In genomic region chr11:128555606-128556005, GRCh38 we compare ENCODE assay signal across 11 cellular contexts. TPM values are rescaled to one million over a fixed set of nuclear protein-coding genes. Genes with fewer than 3 reads are reported as not detected.
DNase-seq lines count a peak whose midpoint lies in the region; ATAC-seq and TF ChIP-seq lines count a peak whose summit lies in the region.
"Had no signal": no experiment of that assay in that cellular context is flagged by ENCODE, and none has a peak within 500 bp of the region (broad histone marks: within the 10 kb centered on the region; RNA-seq: fewer than 3 reads in every experiment).

No MANE protein-coding gene starts in this region.

- no peak overlapping the region for H3K9ac ChIP-seq in subcutaneous abdominal adipose tissue (ENCODE audit: low read length in 5 of 5)

- H3K4me3 ChIP-seq in breast epithelium, result no peak overlapping the region
- H3K4me3 ChIP-seq in fibroblast of villous mesenchyme (ENCODE audit: low read depth, low read length), result no peak overlapping the region
- no peak overlapping the region for H3K4me3 ChIP-seq in subcutaneous abdominal adipose tissue (ENCODE audit: low read depth in 1 of 5, low read length in 5 of 5)
- H3K4me3 ChIP-seq: pancreas had no signal

- POLR2A ChIA-PET in MCF 10A (lab: Yijun Ruan, JAX), result interaction anchor here (1.1 kb wide), 1 partner anchor 8 kb away, joined by 3 read pairs; no protein-coding TSS in a partner anchor

- intact Hi-C loops in MCF 10A (cut with micrococcal nuclease) (no loop called here), breast epithelium (cut with DNase I; ENCODE audit: low total_unique reads) (no loop called here)
- intact Hi-C loops in activated T-helper 1 cell treated with anti-CD3 and anti-CD28 coated beads, Interleukin-12 subunit alpha, Interleukin-12 subunit beta, Interleukin-2, Interleukin-4 antibody, amounts not matched to agents 30 ng/mL and 10 ng/mL and 1 ng/mL, durations not matched to agents 14 hours and 24 hours and 36 hours (cut with micrococcal nuclease), result no loop called here

- TF ChIP-seq CTCF in MCF 10A (IDR thresholded peaks at IDR 0.05; ENCODE audit: unreplicated experiment) (no peak), breast epithelium (IDR thresholded peaks at IDR 0.05) (no peak), fibroblast of villous mesenchyme (IDR thresholded peaks at IDR 0.05; ENCODE audit: insufficient read depth, low read depth, low read length) (peak; percentile 64)

- no peaks in the 10 kb centered on the region for H3K9me3 Mint-ChIP-seq in MCF 10A (ENCODE audit: unreplicated experiment)
- peaks cover 2% of the 10 kb centered on the region for H3K9me3 Mint-ChIP-seq in activated T-helper 1 cell treated with anti-CD3 and anti-CD28 coated beads, Interleukin-12 subunit alpha, Interleukin-12 subunit beta, Interleukin-2, Interleukin-4 antibody, amounts not matched to agents 30 ng/mL and 10 ng/mL and 1 ng/mL, durations not matched to agents 14 hours and 24 hours and 36 hours
- H3K9me3 Mint-ChIP-seq: activated T-cell treated with anti-CD3 and anti-CD28 coated beads, Interleukin-2, amount 50 U/mL, for 24 hours had no signal

- H3K27me3 Mint-ChIP-seq in MCF 10A (ENCODE audit: insufficient read depth, unreplicated experiment), result no peaks in the 10 kb centered on the region
- H3K27me3 Mint-ChIP-seq in activated T-helper 1 cell treated with anti-CD3 and anti-CD28 coated beads, Interleukin-12 subunit alpha, Interleukin-12 subunit beta, Interleukin-2, Interleukin-4 antibody, amounts not matched to agents 30 ng/mL and 10 ng/mL and 1 ng/mL, durations not matched to agents 14 hours and 24 hours and 36 hours (ENCODE audit: insufficient read depth), result no peaks in the 10 kb centered on the region
- H3K27me3 Mint-ChIP-seq: activated T-cell treated with anti-CD3 and anti-CD28 coated beads, Interleukin-2, amount 50 U/mL, for 24 hours had no signal

- peak; percentile 24 for DNase-seq in MCF 10A (ENCODE audit: unreplicated experiment)
- DNase-seq in breast epithelium (ENCODE audit: low spot score in 2 of 2), result no peak
- DNase-seq in RPMI7951 (ENCODE audit: low read depth), result peak; percentile 54
- peak; percentile 47 for DNase-seq in fibroblast of villous mesenchyme (ENCODE audit: low read depth)
- DNase-seq in activated T-helper 1 cell treated with anti-CD3 and anti-CD28 coated beads, Interleukin-12 subunit alpha, Interleukin-12 subunit beta, Interleukin-2, Interleukin-4 antibody, amounts not matched to agents 30 ng/mL and 10 ng/mL and 1 ng/mL, durations not matched to agents 14 hours and 24 hours and 36 hours (ENCODE audit: low spot score), result no peak
- no peak for DNase-seq in G401 (ENCODE audit: low spot score)
- DNase-seq: activated T-cell treated with anti-CD3 and anti-CD28 coated beads, Interleukin-2, amount 50 U/mL, for 24 hours; pancreas; Right ventricle myocardium superior had no signal

- H3K36me3 Mint-ChIP-seq in MCF 10A (ENCODE audit: insufficient read depth, unreplicated experiment), result no peaks in the 10 kb centered on the region
- H3K36me3 Mint-ChIP-seq in activated T-helper 1 cell treated with anti-CD3 and anti-CD28 coated beads, Interleukin-12 subunit alpha, Interleukin-12 subunit beta, Interleukin-2, Interleukin-4 antibody, amounts not matched to agents 30 ng/mL and 10 ng/mL and 1 ng/mL, durations not matched to agents 14 hours and 24 hours and 36 hours (ENCODE audit: low read depth), result peaks cover under 1% of the 10 kb centered on the region

- H3K4me3 Mint-ChIP-seq in MCF 10A (ENCODE audit: unreplicated experiment), result no peak overlapping the region
- no peak overlapping the region for H3K4me3 Mint-ChIP-seq in activated T-helper 1 cell treated with anti-CD3 and anti-CD28 coated beads, Interleukin-12 subunit alpha, Interleukin-12 subunit beta, Interleukin-2, Interleukin-4 antibody, amounts not matched to agents 30 ng/mL and 10 ng/mL and 1 ng/mL, durations not matched to agents 14 hours and 24 hours and 36 hours
- H3K4me3 Mint-ChIP-seq: activated T-cell treated with anti-CD3 and anti-CD28 coated beads, Interleukin-2, amount 50 U/mL, for 24 hours had no signal

- no peak for ATAC-seq in HG02678 (IDR thresholded peaks at IDR 0.05; ENCODE audit: unreplicated experiment)
- ATAC-seq: pancreas had no signal

- no peak overlapping the region for H3K27ac Mint-ChIP-seq in MCF 10A (ENCODE audit: low read depth, unreplicated experiment)
- no peak overlapping the region for H3K27ac Mint-ChIP-seq in activated T-helper 1 cell treated with anti-CD3 and anti-CD28 coated beads, Interleukin-12 subunit alpha, Interleukin-12 subunit beta, Interleukin-2, Interleukin-4 antibody, amounts not matched to agents 30 ng/mL and 10 ng/mL and 1 ng/mL, durations not matched to agents 14 hours and 24 hours and 36 hours
- H3K27ac Mint-ChIP-seq: activated T-cell treated with anti-CD3 and anti-CD28 coated beads, Interleukin-2, amount 50 U/mL, for 24 hours had no signal

- H3K4me1 Mint-ChIP-seq in MCF 10A (ENCODE audit: insufficient read depth, unreplicated experiment), result peaks cover 6% of the 10 kb centered on the region
- H3K4me1 Mint-ChIP-seq in activated T-helper 1 cell treated with anti-CD3 and anti-CD28 coated beads, Interleukin-12 subunit alpha, Interleukin-12 subunit beta, Interleukin-2, Interleukin-4 antibody, amounts not matched to agents 30 ng/mL and 10 ng/mL and 1 ng/mL, durations not matched to agents 14 hours and 24 hours and 36 hours (ENCODE audit: low read depth), result peaks cover 56% of the 10 kb centered on the region

- no peak for TF ChIP-seq POLR2A in breast epithelium (IDR thresholded peaks at IDR 0.05)

- H3K36me3 ChIP-seq in breast epithelium (no peaks in the 10 kb centered on the region), subcutaneous abdominal adipose tissue (ENCODE audit: control insufficient read depth in 5 of 5, insufficient read depth in 5 of 5, low read length in 5 of 5) (no peaks in the 10 kb centered on the region)
- H3K36me3 ChIP-seq: pancreas had no signal

- H3K9me3 ChIP-seq in breast epithelium, result no peaks in the 10 kb centered on the region
- no peaks in the 10 kb centered on the region for H3K9me3 ChIP-seq in subcutaneous abdominal adipose tissue (ENCODE audit: control insufficient read depth in 5 of 5, low read length in 5 of 5)
- H3K9me3 ChIP-seq: pancreas had no signal

- H3K27ac ChIP-seq in breast epithelium, result peak overlapping the region in 1 of 2 donors; percentile 14
- H3K27ac ChIP-seq in subcutaneous abdominal adipose tissue (ENCODE audit: low read depth, low read length), result peak overlapping the region; percentile 22
- H3K27ac ChIP-seq: pancreas had no signal

- CTCF ChIA-PET in MCF 10A (lab: Yijun Ruan, JAX), result interaction anchor here (0.7 to 1.0 kb wide), 3 partner anchors 12 to 276 kb away, joined by 3 to 5 read pairs (median 4); no protein-coding TSS in a partner anchor

- no peaks in the 10 kb centered on the region for H3K27me3 ChIP-seq in breast epithelium
- no peaks in the 10 kb centered on the region for H3K27me3 ChIP-seq in subcutaneous abdominal adipose tissue (ENCODE audit: control insufficient read depth in 5 of 5, insufficient read depth in 4 of 5, low read length in 5 of 5)
- H3K27me3 ChIP-seq: pancreas had no signal

- no TSS peak for BruUV-seq in MCF 10A (replicated peaks; lab: Mats Ljungman, UMichigan)

- in situ Hi-C loops in G401 (cut with HindIII; ENCODE audit: low sequenced_read_pairs), result no loop called here

- H3K4me1 ChIP-seq in breast epithelium, result peaks cover 0 to 3% of the 10 kb centered on the region in 2 donors
- H3K4me1 ChIP-seq in subcutaneous abdominal adipose tissue (ENCODE audit: control insufficient read depth in 5 of 5, insufficient read depth in 5 of 5, low read length in 5 of 5), result peaks cover 0 to 27% (median 13%) of the 10 kb centered on the region in 5 donors
- H3K4me1 ChIP-seq: pancreas had no signal

RNA-seq across cellular contexts. Expression of gene ETS1, which starts 31.8 kb away (rescaled TPM):
- total RNA-seq in MCF 10A (2022) (63.2 and 82.0 TPM in 2 replicates), breast epithelium (10 to 100 TPM; 65.6 to 92.1 (median 73.2) TPM), fibroblast of villous mesenchyme (80.2 and 95.0 TPM in 2 replicates)
- total RNA-seq in RPMI7951 (2014; rRNA removed; shearing (Covaris generic)), result 33.1 and 40.0 TPM in 2 replicates
- 609 and 619 TPM in 2 replicates for total RNA-seq in activated T-helper 1 cell treated with anti-CD3 and anti-CD28 coated beads, Interleukin-12 subunit alpha, Interleukin-12 subunit beta, Interleukin-2, Interleukin-4 antibody, amounts not matched to agents 30 ng/mL and 10 ng/mL and 1 ng/mL, durations not matched to agents 14 hours and 24 hours and 36 hours
- total RNA-seq in G401 (2014; rRNA removed; shearing (Covaris generic)), result 50.3 and 61.7 TPM in 2 replicates

Comparison
In these comparisons a context has a peak if more than half of its experiments do, and no peak if none do; other contexts are left out.
1. DNase-seq: peak in MCF 10A (single experiment), RPMI7951 (single experiment) and fibroblast of villous mesenchyme (single experiment); none in breast epithelium (0 of 2), activated T-helper 1 cell treated with anti-CD3 and anti-CD28 coated beads, Interleukin-12 subunit alpha, Interleukin-12 subunit beta, Interleukin-2, Interleukin-4 antibody, amounts not matched to agents 30 ng/mL and 10 ng/mL and 1 ng/mL, durations not matched to agents 14 hours and 24 hours and 36 hours (single experiment) and G401 (single experiment).